In genomic region chr1:116983678-116984077, GRCh38 we compare ENCODE assay signal across 18 cellular contexts.
"Had no signal": no experiment of that assay in that cellular context is flagged by ENCODE, and none has a peak within 500 bp of the region (broad histone marks: within the 10 kb centered on the region; RNA-seq: fewer than 3 reads in every experiment).

No MANE protein-coding gene starts in this region.

- H3K27me3 Mint-ChIP-seq: activated CD4-positive, alpha-beta T cell treated with anti-CD3 and anti-CD28 coated beads, Interleukin-2, amount 10 ng/mL, durations not matched to agents 7 days and 5 days; activated T-cell treated with anti-CD3 and anti-CD28 coated beads, Interleukin-2, amount 50 U/mL, for 24 hours had no signal

- H3K27ac ChIP-seq: neutrophil, parathyroid adenoma, SJCRH30, thoracic aorta, upper lobe of right lung had no signal

- H3K4me3 ChIP-seq: SJCRH30, skin epidermis, thoracic aorta, upper lobe of right lung had no signal

- H3K9me3 ChIP-seq: neutrophil, SJCRH30, thoracic aorta, upper lobe of right lung had no signal

- H3K4me1 Mint-ChIP-seq: memory B cell had no signal

- H3K4me3 Mint-ChIP-seq: activated CD4-positive, alpha-beta T cell treated with anti-CD3 and anti-CD28 coated beads, Interleukin-2, amount 10 ng/mL, durations not matched to agents 7 days and 5 days; activated CD8-positive, alpha-beta T cell treated with anti-CD3 and anti-CD28 coated beads, Interleukin-2, amount 10 ng/mL, durations not matched to agents 7 days and 5 days; activated T-cell treated with anti-CD3 and anti-CD28 coated beads, Interleukin-2, amount 50 U/mL, for 24 hours; effector memory CD8-positive, alpha-beta T cell; memory B cell; natural killer cell treated with Interleukin-12 subunit alpha and Interleukin-12 subunit beta and Interleukin-15 and Interleukin-18, amount 100 ng/mL, for 72 hours; stimulated activated effector memory CD8-positive, alpha-beta T cell treated with anti-CD3 and anti-CD28 coated beads, Interleukin-12 subunit alpha, Interleukin-12 subunit beta, amount 100 ng/mL, for 72 hours had no signal

- H3K36me3 ChIP-seq: neutrophil, thoracic aorta, upper lobe of right lung had no signal

- H3K27me3 ChIP-seq: SJCRH30, upper lobe of right lung had no signal

- ATAC-seq: activated CD4-positive, CD25-positive, alpha-beta regulatory T cell treated with anti-CD3 and anti-CD28 coated beads, Interleukin-2, amount 50 U/mL, for 24 hours; activated CD8-positive, alpha-beta T cell treated with anti-CD3 and anti-CD28 coated beads, Interleukin-2, amount 10 ng/mL, durations not matched to agents 7 days and 5 days; activated naive CD4-positive, alpha-beta T cell treated with anti-CD3 and anti-CD28 coated beads, Interleukin-2, amount 50 U/mL, for 72 hours; effector memory CD8-positive, alpha-beta T cell; natural killer cell treated with Interleukin-12 subunit alpha and Interleukin-12 subunit beta and Interleukin-15 and Interleukin-18, amount 100 ng/mL, for 72 hours; stimulated activated effector memory CD8-positive, alpha-beta T cell treated with anti-CD3 and anti-CD28 coated beads, Interleukin-12 subunit alpha, Interleukin-12 subunit beta, amount 100 ng/mL, for 72 hours; upper lobe of right lung had no signal

- H3K36me3 Mint-ChIP-seq: memory B cell; natural killer cell treated with Interleukin-12 subunit alpha and Interleukin-12 subunit beta and Interleukin-15 and Interleukin-18, amount 100 ng/mL, for 72 hours; stimulated activated effector memory CD8-positive, alpha-beta T cell treated with anti-CD3 and anti-CD28 coated beads, Interleukin-12 subunit alpha, Interleukin-12 subunit beta, amount 100 ng/mL, for 72 hours had no signal

- H3K27ac Mint-ChIP-seq: activated CD4-positive, alpha-beta T cell treated with anti-CD3 and anti-CD28 coated beads, Interleukin-2, amount 10 ng/mL, durations not matched to agents 7 days and 5 days; activated CD8-positive, alpha-beta T cell treated with anti-CD3 and anti-CD28 coated beads, Interleukin-2, amount 10 ng/mL, durations not matched to agents 7 days and 5 days; activated naive CD4-positive, alpha-beta T cell treated with anti-CD3 and anti-CD28 coated beads, Interleukin-2, amount 50 U/mL, for 72 hours; activated T-cell treated with anti-CD3 and anti-CD28 coated beads, Interleukin-2, amount 50 U/mL, for 24 hours; memory B cell; natural killer cell treated with Interleukin-12 subunit alpha and Interleukin-12 subunit beta and Interleukin-15 and Interleukin-18, amount 100 ng/mL, for 72 hours; stimulated activated effector memory CD8-positive, alpha-beta T cell treated with anti-CD3 and anti-CD28 coated beads, Interleukin-12 subunit alpha, Interleukin-12 subunit beta, amount 100 ng/mL, for 72 hours had no signal

- H3K9me3 Mint-ChIP-seq: activated naive CD4-positive, alpha-beta T cell treated with anti-CD3 and anti-CD28 coated beads, Interleukin-2, amount 50 U/mL, for 72 hours; activated T-cell treated with anti-CD3 and anti-CD28 coated beads, Interleukin-2, amount 50 U/mL, for 24 hours; effector memory CD8-positive, alpha-beta T cell; memory B cell; natural killer cell treated with Interleukin-12 subunit alpha and Interleukin-12 subunit beta and Interleukin-15 and Interleukin-18, amount 100 ng/mL, for 72 hours; stimulated activated effector memory CD8-positive, alpha-beta T cell treated with anti-CD3 and anti-CD28 coated beads, Interleukin-12 subunit alpha, Interleukin-12 subunit beta, amount 100 ng/mL, for 72 hours had no signal

- DNase-seq: activated CD4-positive, alpha-beta T cell treated with anti-CD3 and anti-CD28 coated beads, Interleukin-2, amount 10 ng/mL, durations not matched to agents 7 days and 5 days; activated CD8-positive, alpha-beta T cell treated with anti-CD3 and anti-CD28 coated beads, Interleukin-2, amount 10 ng/mL, durations not matched to agents 7 days and 5 days; activated effector memory CD4-positive, alpha-beta T cell treated with Interleukin-2 at 50 U/mL for 16 hours; activated T-cell treated with anti-CD3 and anti-CD28 coated beads, Interleukin-2, amount 50 U/mL, for 24 hours; effector memory CD8-positive, alpha-beta T cell; kidney; SJCRH30; stimulated activated CD4-positive, alpha-beta T cell treated with anti-CD3 and anti-CD28 coated beads, Interleukin-4, amount 100 ng/mL, for 1 hour; upper lobe of right lung had no signal

- H3K4me1 ChIP-seq: parathyroid adenoma, SJCRH30, upper lobe of right lung had no signal
